22 cellular contexts compared by ENCODE assay signal in the genomic region with DNA sequence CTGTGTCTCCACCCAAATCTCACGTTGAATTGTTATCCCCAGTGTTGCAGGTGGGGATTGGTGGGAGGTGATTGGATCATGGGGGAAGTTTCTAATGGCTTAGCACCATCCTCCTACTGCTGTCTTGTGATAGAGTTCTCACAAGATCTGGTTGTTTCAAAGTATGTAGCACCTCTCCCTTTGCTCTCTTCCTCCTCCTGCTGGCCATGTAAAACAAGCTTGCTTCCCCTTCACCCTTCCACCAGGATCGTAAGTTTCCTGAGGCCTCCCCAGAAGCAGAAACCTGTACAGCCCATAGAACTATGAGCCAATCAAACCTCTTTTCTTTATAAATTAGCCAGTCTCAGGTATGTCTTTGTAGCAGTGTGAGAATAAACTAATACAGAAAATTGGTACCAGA.
A peak's percentile ranks its signal among the peaks of the same experiment; 100 is the strongest.
DNase-seq lines count a peak whose midpoint lies in the region; ATAC-seq and TF ChIP-seq lines count a peak whose summit lies in the region.
"Had no signal": no experiment of that assay in that cellular context is flagged by ENCODE, and none has a peak within 500 bp of the region (broad histone marks: within the 10 kb centered on the region; RNA-seq: fewer than 3 reads in every experiment).

No MANE protein-coding gene starts in this region.

- H3K36me3 Mint-ChIP-seq in CD14-positive monocyte (no peaks in the 10 kb centered on the region), WTC11 (peaks cover 34% of the 10 kb centered on the region)
- H3K36me3 Mint-ChIP-seq: stimulated activated memory B cell treated with anti-CD40 and anti-IgM and Interleukin-4, amounts not matched to agents 10 μg/mL and 1 μg/mL and 100 μg/mL, for 72 hours had no signal

- no peaks in the 10 kb centered on the region for H4K20me1 ChIP-seq in Karpas-422 (ENCODE audit: insufficient read depth, low read depth, low read length)

- ATAC-seq in WTC11, result peak; percentile 92
- ATAC-seq: gastroesophageal sphincter; HepG2; Panc1; stimulated activated memory B cell treated with anti-CD40 and anti-IgM and Interleukin-4, amounts not matched to agents 10 μg/mL and 1 μg/mL and 100 μg/mL, for 72 hours had no signal

- H3K27ac Mint-ChIP-seq in CD14-positive monocyte (peak overlapping the region in 1 of 7 donors; percentile 61), WTC11 (no peak overlapping the region)
- H3K27ac Mint-ChIP-seq: stimulated activated memory B cell treated with anti-CD40 and anti-IgM and Interleukin-4, amounts not matched to agents 10 μg/mL and 1 μg/mL and 100 μg/mL, for 72 hours had no signal

- CTCF ChIA-PET in WTC11 (lab: Charles Lee), result interaction anchor here (0.6 to 1.7 kb wide), 17 partner anchors 9 to 285 kb away, joined by 3 to 12 read pairs (median 4); no protein-coding TSS in a partner anchor

- H3K4me1 ChIP-seq in Karpas-422 (ENCODE audit: low read length), result no peaks in the 10 kb centered on the region
- H3K4me1 ChIP-seq: gastroesophageal sphincter, HAP-1 had no signal

- peaks cover 9% of the 10 kb centered on the region for H3K4me1 Mint-ChIP-seq in CD14-positive monocyte
- H3K4me1 Mint-ChIP-seq in WTC11, result no peaks in the 10 kb centered on the region
- H3K4me1 Mint-ChIP-seq: stimulated activated memory B cell treated with anti-CD40 and anti-IgM and Interleukin-4, amounts not matched to agents 10 μg/mL and 1 μg/mL and 100 μg/mL, for 72 hours had no signal

- H3K27me3 Mint-ChIP-seq in CD14-positive monocyte (ENCODE audit: low read depth in 3 of 3) (peaks cover 0 to 5% (median 3%) of the 10 kb centered on the region in 3 donors), WTC11 (ENCODE audit: low read depth) (no peaks in the 10 kb centered on the region)
- H3K27me3 Mint-ChIP-seq: stimulated activated memory B cell treated with anti-CD40 and anti-IgM and Interleukin-4, amounts not matched to agents 10 μg/mL and 1 μg/mL and 100 μg/mL, for 72 hours had no signal

- H3K4me2 ChIP-seq in Karpas-422 (ENCODE audit: low read depth, low read length, poor library complexity, severe bottlenecking), result no peak overlapping the region

- DNase-seq in CD14-positive monocyte (ENCODE audit: low spot score) (no peak), Karpas-422 (peak; percentile 43), WTC11 (ENCODE audit: low spot score) (peak; percentile 26), iris pigment epithelial cell (ENCODE audit: low read depth) (peak; percentile 25), NCI-H146 treated with DMSO at 0.1 percent for 48 hours (lab: John Stamatoyannopoulos, UW; ENCODE audit: unreplicated experiment) (no peak), LoVo (ENCODE audit: low spot score) (no peak), NCI-H1092 (lab: John Stamatoyannopoulos, UW) (no peak), NCI-H2107 treated with DMSO at 0.1 percent for 48 hours (lab: John Stamatoyannopoulos, UW; ENCODE audit: unreplicated experiment) (no peak)
- DNase-seq: activated CD4-positive, CD25-positive, alpha-beta regulatory T cell; activated naive CD4-positive, alpha-beta T cell treated with Interleukin-2 at 50 U/mL for 16 hours; AML-193; caudate nucleus; islet precursor cell; midbrain; NCI-H1436 treated with DMSO at 0.1 percent for 48 hours; NCI-H446; occipital lobe had no signal

- H3K4me3 Mint-ChIP-seq in CD14-positive monocyte (no peak overlapping the region), WTC11 (no peak overlapping the region)
- H3K4me3 Mint-ChIP-seq: stimulated activated memory B cell treated with anti-CD40 and anti-IgM and Interleukin-4, amounts not matched to agents 10 μg/mL and 1 μg/mL and 100 μg/mL, for 72 hours had no signal

- H2AFZ ChIP-seq in Karpas-422 (ENCODE audit: low read length), result no peak overlapping the region

- POLR2A ChIA-PET in WTC11 (lab: Charles Lee), result no interaction called here

- TF ChIP-seq CTCF in CD14-positive monocyte (IDR thresholded peaks at IDR 0.05) (peak; percentile 52), WTC11 (IDR thresholded peaks at IDR 0.05) (peak; percentile 34; the same call in 1 of the 2 replicates)

- intact Hi-C loops in CD14-positive monocyte (cut with micrococcal nuclease), result no loop called here

- H3K27me3 ChIP-seq in Karpas-422 (ENCODE audit: low read length), result no peaks in the 10 kb centered on the region
- H3K27me3 ChIP-seq: gastroesophageal sphincter had no signal

- peaks cover 4% of the 10 kb centered on the region; the same call in 1 of the 2 replicates for H3K9me3 ChIP-seq in Karpas-422 (ENCODE audit: low read length)
- H3K9me3 ChIP-seq: HAP-1 had no signal

- no peak overlapping the region for H3K4me3 ChIP-seq in Karpas-422 (ENCODE audit: low read length)
- H3K4me3 ChIP-seq: gastroesophageal sphincter, HAP-1 had no signal

- no peaks in the 10 kb centered on the region for H3K9me2 ChIP-seq in Karpas-422 (replicated peaks; ENCODE audit: insufficient read depth, low read length)

- H3K79me2 ChIP-seq in Karpas-422 (ENCODE audit: low read length), result no peaks in the 10 kb centered on the region

- H3K9me3 Mint-ChIP-seq in CD14-positive monocyte, result peaks cover 3 to 19% (median 9%) of the 10 kb centered on the region in 7 donors
- peaks cover 60% of the 10 kb centered on the region for H3K9me3 Mint-ChIP-seq in WTC11

- no peak overlapping the region for H3K9ac ChIP-seq in Karpas-422 (ENCODE audit: low read length)

- no peak overlapping the region for H3K27ac ChIP-seq in Karpas-422 (ENCODE audit: low read length)
- H3K27ac ChIP-seq: gastroesophageal sphincter had no signal

- no peaks in the 10 kb centered on the region for H3K36me3 ChIP-seq in Karpas-422 (ENCODE audit: insufficient read depth, low read length)
- H3K36me3 ChIP-seq: gastroesophageal sphincter, HAP-1 had no signal

TF ChIP-seq in WTC11, 78 proteins besides CTCF, POLR2A, EP300 and RAD21:
- TF ChIP-seq NR2C2 (CRISPR knock-in tag; IDR thresholded peaks at IDR 0.05), result no peak
- no peak for TF ChIP-seq ZBTB21 (CRISPR knock-in tag; IDR thresholded peaks at IDR 0.05; ENCODE audit: borderline replicate concordance)

Comparison
In these comparisons a context has a peak if more than half of its experiments do, and no peak if none do; other contexts are left out.
1. DNase-seq: peak in Karpas-422 (single experiment), WTC11 (single experiment) and iris pigment epithelial cell (single experiment); none in CD14-positive monocyte (single experiment), NCI-H146 treated with DMSO at 0.1 percent for 48 hours (single experiment), LoVo (single experiment), NCI-H1092 (single experiment) and NCI-H2107 treated with DMSO at 0.1 percent for 48 hours (single experiment).